ENCODE assay signal across 24 cellular contexts in genomic region chr15:68218847-68219798, GRCh38. TPM values are rescaled to one million over a fixed set of nuclear protein-coding genes. Genes with fewer than 3 reads are reported as not detected.
DNase-seq lines count a peak whose midpoint lies in the region; ATAC-seq and TF ChIP-seq lines count a peak whose summit lies in the region.
"Had no signal": no experiment of that assay in that cellular context is flagged by ENCODE, and none has a peak within 500 bp of the region (broad histone marks: within the 10 kb centered on the region; RNA-seq: fewer than 3 reads in every experiment).

No MANE protein-coding gene starts in this region.

- H3K4me1 ChIP-seq in right atrium auricular region (no peaks in the 10 kb centered on the region), neuronal stem cell (ENCODE audit: control insufficient read depth in 2 of 2, insufficient read depth in 1 of 2, low read depth in 1 of 2, low read length in 2 of 2) (no peaks in the 10 kb centered on the region)
- H3K4me1 ChIP-seq: testis had no signal

- no peak overlapping the region for H3K14ac ChIP-seq in neuronal stem cell (ENCODE audit: low read length)

- H3K23ac ChIP-seq in neuronal stem cell (ENCODE audit: low read depth, low read length, poor library complexity), result no peak overlapping the region

- WGBS in neuronal stem cell (ENCODE audit: extremely low coverage in 2 of 2, insufficient read length in 2 of 2, insufficient replicate concordance in 1 of 2), 2 donors, result no CpG with 5 or more reads among the region's 9 CpGs

- peak; percentile 0 for DNase-seq in left cardiac atrium
- DNase-seq in right atrium auricular region (ENCODE audit: low spot score), result no peak
- DNase-seq in RWPE1 (ENCODE audit: low spot score), result no peak
- DNase-seq in islet precursor cell, result peak; percentile 30
- DNase-seq in type B pancreatic cell (ENCODE audit: extremely low spot score, unreplicated experiment), result peak; percentile 11
- no peak for DNase-seq in neuronal stem cell (ENCODE audit: low spot score)
- DNase-seq in GM03348 (ENCODE audit: low spot score), result no peak
- DNase-seq: activated CD4-positive, alpha-beta T cell treated with anti-CD3 and anti-CD28 coated beads for 36 hours; caudate nucleus; mesendoderm; NCI-H1105 treated with DMSO at 0.1 percent for 48 hours; NCI-H2029 treated with DMSO at 0.1 percent for 48 hours; NCI-H345; NCI-H774; occipital lobe; SHP77 treated with DMSO at 0.1 percent for 48 hours; stimulated activated CD4-positive, alpha-beta T cell treated with anti-CD3 and anti-CD28 coated beads, Interleukin-4, amount 100 ng/mL, for 1 hour; stimulated activated naive B cell treated with anti-CD40 and anti-IgM and Interleukin-4, amounts not matched to agents 10 μg/mL and 1 μg/mL and 100 μg/mL, for 72 hours; T-cell; testis had no signal

- no peak overlapping the region for H4K91ac ChIP-seq in neuronal stem cell (ENCODE audit: low read depth, low read length, poor library complexity)

- no peak overlapping the region for H3K4me3 Mint-ChIP-seq in type B pancreatic cell
- H3K4me3 Mint-ChIP-seq: activated CD4-positive, alpha-beta T cell treated with anti-CD3 and anti-CD28 coated beads for 36 hours; stimulated activated naive B cell treated with anti-CD40 and anti-IgM and Interleukin-4, amounts not matched to agents 10 μg/mL and 1 μg/mL and 100 μg/mL, for 72 hours; T-cell had no signal

- H3K4ac ChIP-seq in neuronal stem cell (ENCODE audit: low read length), result no peak overlapping the region

- no peaks in the 10 kb centered on the region for H3K4me1 Mint-ChIP-seq in type B pancreatic cell (ENCODE audit: unreplicated experiment)
- H3K4me1 Mint-ChIP-seq: activated CD4-positive, alpha-beta T cell treated with anti-CD3 and anti-CD28 coated beads for 36 hours had no signal

- H3K27me3 Mint-ChIP-seq in type B pancreatic cell, result no peaks in the 10 kb centered on the region
- H3K27me3 Mint-ChIP-seq: activated CD4-positive, alpha-beta T cell treated with anti-CD3 and anti-CD28 coated beads for 36 hours; stimulated activated naive B cell treated with anti-CD40 and anti-IgM and Interleukin-4, amounts not matched to agents 10 μg/mL and 1 μg/mL and 100 μg/mL, for 72 hours; T-cell had no signal

- H3K79me1 ChIP-seq in neuronal stem cell (ENCODE audit: low read depth, low read length), result peaks cover 10% of the 10 kb centered on the region

- H3K36me3 ChIP-seq in right atrium auricular region (peaks cover 4% of the 10 kb centered on the region), neuronal stem cell (replicated peaks in 1 of 2; ENCODE audit: control insufficient read depth in 2 of 2, insufficient read depth in 2 of 2, low read length in 2 of 2) (peaks cover 7 to 72% of the 10 kb centered on the region in 2 donors)

- H3K36me3 Mint-ChIP-seq in type B pancreatic cell, result peaks cover 18% of the 10 kb centered on the region

- H2BK15ac ChIP-seq in neuronal stem cell (ENCODE audit: low read length), result no peak overlapping the region

- no peak overlapping the region for H3K9ac ChIP-seq in neuronal stem cell (ENCODE audit: low read depth, low read length, poor library complexity)

- ATAC-seq in left cardiac atrium, result no peak
- ATAC-seq in HG03280 (IDR thresholded peaks at IDR 0.05; ENCODE audit: unreplicated experiment), result no peak
- ATAC-seq: activated CD4-positive, alpha-beta T cell treated with anti-CD3 and anti-CD28 coated beads for 36 hours; activated naive CD4-positive, alpha-beta T cell treated with anti-CD3 and anti-CD28 coated beads, Interleukin-2, amount 50 U/mL, for 72 hours; stimulated activated naive B cell treated with anti-CD40 and anti-IgM and Interleukin-4, amounts not matched to agents 10 μg/mL and 1 μg/mL and 100 μg/mL, for 72 hours; T-cell had no signal

- no peak overlapping the region for H2BK120ac ChIP-seq in neuronal stem cell (ENCODE audit: low read depth, low read length)

- H3K27me3 ChIP-seq in right atrium auricular region (no peaks in the 10 kb centered on the region), neuronal stem cell (ENCODE audit: control insufficient read depth in 3 of 3, insufficient read depth in 3 of 3, low read depth in 1 of 3, low read length in 3 of 3) (no peaks in the 10 kb centered on the region)
- H3K27me3 ChIP-seq: testis had no signal

- intact Hi-C loops in left cardiac atrium (cut with DNase I), result no loop called here

- H2BK5ac ChIP-seq in neuronal stem cell (ENCODE audit: low read length), result no peak overlapping the region

- H3K9me3 ChIP-seq in right atrium auricular region, result no peaks in the 10 kb centered on the region
- H3K9me3 ChIP-seq in neuronal stem cell (replicated peaks in 1 of 2; ENCODE audit: control insufficient read depth in 2 of 2, insufficient read depth in 1 of 2, low read depth in 1 of 2, low read length in 2 of 2), result peaks cover 8 to 16% of the 10 kb centered on the region in 2 donors
- H3K9me3 ChIP-seq: testis had no signal

- H3K27ac Mint-ChIP-seq in type B pancreatic cell, result no peak overlapping the region
- H3K27ac Mint-ChIP-seq: activated CD4-positive, alpha-beta T cell treated with anti-CD3 and anti-CD28 coated beads for 36 hours; stimulated activated naive B cell treated with anti-CD40 and anti-IgM and Interleukin-4, amounts not matched to agents 10 μg/mL and 1 μg/mL and 100 μg/mL, for 72 hours; T-cell had no signal

- no peak overlapping the region for H2BK12ac ChIP-seq in neuronal stem cell (ENCODE audit: low read length)

- H2AK5ac ChIP-seq in neuronal stem cell (ENCODE audit: low read depth, low read length), result no peak overlapping the region

- H3K4me2 ChIP-seq in neuronal stem cell (ENCODE audit: insufficient read depth, low read length, poor library complexity, severe bottlenecking), result no peak overlapping the region

- H3K4me3 ChIP-seq in right atrium auricular region (no peak overlapping the region), neuronal stem cell (ENCODE audit: low read length in 2 of 2) (no peak overlapping the region)
- H3K4me3 ChIP-seq: HAP-1, testis had no signal

- POLR2A ChIA-PET in RWPE1 (lab: Yijun Ruan, JAX; ENCODE audit: low non-redundant PET), result no interaction called here

- no peak overlapping the region for H3K27ac ChIP-seq in right atrium auricular region
- 0 out of 2 replicates have a peak overlapping the region, but pooled peaks have one; percentile 0 for H3K27ac ChIP-seq in RWPE1
- H3K27ac ChIP-seq in neuronal stem cell (replicated peaks; ENCODE audit: low read length), result no peak overlapping the region
- H3K27ac ChIP-seq: epithelial cell of prostate, testis had no signal

- no peak for TF ChIP-seq CTCF in right atrium auricular region (IDR thresholded peaks at IDR 0.05)
- TF ChIP-seq CTCF in RWPE1 (conservative IDR thresholded peaks at IDR 0.05; ENCODE audit: low read depth), result no peak
- no peak for TF ChIP-seq CTCF in type B pancreatic cell (conservative IDR thresholded peaks at IDR 0.05)

- CTCF ChIA-PET in RWPE1 (lab: Yijun Ruan, JAX), result interaction anchor here (1.2 kb wide), 1 partner anchor 9 kb away, joined by 3 read pairs; no protein-coding TSS in a partner anchor

- H3K18ac ChIP-seq in neuronal stem cell (ENCODE audit: low read length), result no peak overlapping the region

- H4K8ac ChIP-seq in neuronal stem cell (ENCODE audit: low read depth, low read length), result no peak overlapping the region

- H3K9me3 Mint-ChIP-seq in type B pancreatic cell, result no peaks in the 10 kb centered on the region
- H3K9me3 Mint-ChIP-seq: activated naive CD4-positive, alpha-beta T cell treated with anti-CD3 and anti-CD28 coated beads, Interleukin-2, amount 50 U/mL, for 72 hours; stimulated activated naive B cell treated with anti-CD40 and anti-IgM and Interleukin-4, amounts not matched to agents 10 μg/mL and 1 μg/mL and 100 μg/mL, for 72 hours; T-cell had no signal

- H2AFZ ChIP-seq in neuronal stem cell (ENCODE audit: low read length), result no peak overlapping the region

RNA-seq across cellular contexts. Expression of gene CLN6, which starts 10.4 kb away (rescaled TPM):
- total RNA-seq in left cardiac atrium, result 10 to 100 TPM; 10.7 to 12.3 TPM
- total RNA-seq in right atrium auricular region, result 1 to 10 TPM; 6.4 to 7.4 TPM
- total RNA-seq in type B pancreatic cell (ENCODE audit: low replicate concordance), result 29.5 and 43.0 TPM in 2 replicates
- 19.2 TPM for polyA plus RNA-seq in neuronal stem cell (2013, experiment 1 of 2)
- 19.5 TPM for polyA plus RNA-seq in neuronal stem cell (2013, experiment 2 of 2)

RNA-seq across cellular contexts. Expression of gene CALML4, which starts 14.0 kb away (rescaled TPM):
- 1 to 10 TPM; 3.7 to 4.3 TPM for total RNA-seq in left cardiac atrium
- 1 to 10 TPM in 1 of 2 donors, under 1 TPM in 1; 0.52 to 2.1 TPM for total RNA-seq in right atrium auricular region
- total RNA-seq in type B pancreatic cell (ENCODE audit: low replicate concordance), result 8.9 and 9.4 TPM in 2 replicates
- 26.8 TPM for polyA plus RNA-seq in neuronal stem cell (2013, experiment 1 of 2)
- 28.4 TPM for polyA plus RNA-seq in neuronal stem cell (2013, experiment 2 of 2)

RNA-seq across cellular contexts. Expression of gene FEM1B, which starts 58.4 kb away (rescaled TPM):
- total RNA-seq in left cardiac atrium, result 10 to 100 TPM; 41.1 to 69.7 TPM
- total RNA-seq in right atrium auricular region, result 10 to 100 TPM; 33.1 to 55.3 TPM
- total RNA-seq in type B pancreatic cell (ENCODE audit: low replicate concordance), result 54.2 and 63.1 TPM in 2 replicates
- polyA plus RNA-seq in neuronal stem cell (2013, experiment 1 of 2), result 27.6 TPM
- polyA plus RNA-seq in neuronal stem cell (2013, experiment 2 of 2), result 28.3 TPM

Comparison
In these comparisons a context has a peak if more than half of its experiments do, and no peak if none do; other contexts are left out.
1. DNase-seq: peak in left cardiac atrium (single experiment), islet precursor cell (single experiment) and type B pancreatic cell (single experiment); none in right atrium auricular region (single experiment), RWPE1 (single experiment), neuronal stem cell (single experiment) and GM03348 (single experiment).